Comparison of ENCODE assay signal across 13 cellular contexts in the genomic region with DNA sequence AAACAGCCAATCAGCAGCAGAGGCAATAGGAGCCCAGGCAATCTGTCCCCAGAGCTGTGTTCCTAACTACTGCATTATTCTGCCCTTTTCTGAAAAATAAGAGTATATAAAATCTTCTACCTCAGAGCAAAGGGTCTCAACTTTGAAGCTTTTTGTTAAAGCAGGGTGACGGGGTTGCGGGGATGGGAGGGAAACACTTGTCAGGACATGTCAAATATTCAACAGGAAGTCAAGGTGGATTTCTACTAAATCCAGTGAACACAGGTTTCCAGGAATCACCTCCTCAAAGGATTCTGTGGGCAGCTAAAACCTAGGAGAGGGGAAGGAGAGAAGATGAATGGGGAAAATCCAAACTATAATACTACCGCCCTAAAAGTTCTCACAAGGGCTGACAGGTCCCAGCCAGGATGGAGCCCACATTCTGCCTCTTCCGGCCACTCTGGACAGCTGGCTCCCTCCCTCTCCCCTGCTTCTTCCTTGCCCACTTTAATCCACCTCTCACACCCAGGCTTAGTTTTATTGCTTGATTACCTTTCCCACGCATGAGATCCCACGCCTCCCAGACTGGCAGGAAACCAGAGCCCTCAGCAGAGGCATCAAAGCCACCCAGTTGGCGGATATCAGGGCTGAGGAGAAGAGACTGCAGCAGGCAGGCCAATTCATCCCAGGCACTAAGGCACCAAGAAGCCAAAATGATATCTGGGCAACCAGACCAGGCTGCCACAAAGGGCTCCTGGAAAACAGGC.
DNase-seq lines count a peak whose midpoint lies in the region; ATAC-seq and TF ChIP-seq lines count a peak whose summit lies in the region.
"Had no signal": no experiment of that assay in that cellular context is flagged by ENCODE, and none has a peak within 500 bp of the region (broad histone marks: within the 10 kb centered on the region; RNA-seq: fewer than 3 reads in every experiment).

No MANE protein-coding gene starts in this region.

- H3K27ac ChIP-seq in breast epithelium (no peak overlapping the region), Panc1 (ENCODE audit: low read length) (peak overlapping the region; percentile 51), thyroid gland (no peak overlapping the region)
- H3K27ac ChIP-seq: ascending aorta, right lobe of liver had no signal

- H3K9me3 Mint-ChIP-seq in MCF 10A (ENCODE audit: unreplicated experiment): no peaks in the 10 kb centered on the region
- H3K9me3 Mint-ChIP-seq: activated T-cell treated with anti-CD3 and anti-CD28 coated beads, Interleukin-2, amount 50 U/mL, for 4 hours had no signal

- POLR2A ChIA-PET in MCF 10A (lab: Yijun Ruan, JAX) (interaction anchor here (0.6 to 3.4 kb wide), 8 partner anchors 10 to 77 kb away, joined by 3 to 25 read pairs (median 4); a partner anchor contains a TSS), Panc1 (lab: Charles Lee) (no interaction called here)

- 62 to 65% methylated on average over 7 of the region's 7 CpGs for WGBS in thyroid gland, 2 donors

- BruUV-seq in MCF 10A (replicated peaks; lab: Mats Ljungman, UMichigan): no TSS peak
- no TSS peak for BruUV-seq in Panc1 (replicated peaks; lab: Mats Ljungman, UMichigan)

- H3K27me3 Mint-ChIP-seq in MCF 10A (ENCODE audit: insufficient read depth, unreplicated experiment): no peaks in the 10 kb centered on the region

- peaks cover 62% of the 10 kb centered on the region for H3K4me1 Mint-ChIP-seq in MCF 10A (ENCODE audit: insufficient read depth, unreplicated experiment)

- no peak overlapping the region for H3K4me3 Mint-ChIP-seq in MCF 10A (ENCODE audit: unreplicated experiment)
- H3K4me3 Mint-ChIP-seq: activated T-cell treated with anti-CD3 and anti-CD28 coated beads, Interleukin-2, amount 50 U/mL, for 4 hours had no signal

- TF ChIP-seq POLR2A in breast epithelium (IDR thresholded peaks at IDR 0.05): no peak
- TF ChIP-seq POLR2A in thyroid gland (IDR thresholded peaks at IDR 0.05): no peak
- TF ChIP-seq POLR2A in GM18505 (IDR thresholded peaks at IDR 0.05; ENCODE audit: borderline replicate concordance, extremely low read depth, insufficient read depth, insufficient read length): no peak

- peak; percentile 58 for DNase-seq in MCF 10A (ENCODE audit: unreplicated experiment)
- DNase-seq in breast epithelium (ENCODE audit: low spot score in 2 of 2): no peak
- DNase-seq in Panc1 (ENCODE audit: low read depth, low spot score): no peak
- DNase-seq in glomerular visceral epithelial cell (ENCODE audit: extremely low spot score): peak; percentile 66
- peak; percentile 66 to 71 for DNase-seq in thyroid gland
- DNase-seq in foreskin melanocyte: no peak
- DNase-seq: activated CD4-positive, CD25-positive, alpha-beta regulatory T cell; activated T-cell treated with anti-CD3 and anti-CD28 coated beads, Interleukin-2, amount 50 U/mL, for 4 hours; HCEC 1CT; right lobe of liver had no signal

- no peak for TF ChIP-seq CTCF in MCF 10A (IDR thresholded peaks at IDR 0.05; ENCODE audit: unreplicated experiment)
- TF ChIP-seq CTCF in breast epithelium (IDR thresholded peaks at IDR 0.05): no peak
- TF ChIP-seq CTCF in Panc1 (IDR thresholded peaks at IDR 0.05): no peak
- no peak for TF ChIP-seq CTCF in thyroid gland (IDR thresholded peaks at IDR 0.05)

- in situ Hi-C loops in Panc1 (cut with HindIII; ENCODE audit: low pct_unique_long_range_greater_than_20kb, low sequenced_read_pairs): no loop called here

- H3K4me3 ChIP-seq in breast epithelium: no peak overlapping the region
- H3K4me3 ChIP-seq in Panc1 (ENCODE audit: low read depth in 2 of 2, low read length in 2 of 2): no peak overlapping the region
- no peak overlapping the region for H3K4me3 ChIP-seq in thyroid gland (replicated peaks in 1 of 3)
- H3K4me3 ChIP-seq: ascending aorta, right lobe of liver had no signal

- ATAC-seq in Panc1 (0 out of 2 replicates have a peak, but pooled peaks have one; percentile 40), GM18505 (IDR thresholded peaks at IDR 0.05; ENCODE audit: unreplicated experiment) (no peak), GM18909 (IDR thresholded peaks at IDR 0.05; ENCODE audit: poor library complexity, unreplicated experiment) (no peak)
- ATAC-seq: activated T-cell treated with anti-CD3 and anti-CD28 coated beads, Interleukin-2, amount 50 U/mL, for 4 hours; right lobe of liver had no signal

- H3K27me3 ChIP-seq in breast epithelium: no peaks in the 10 kb centered on the region
- no peaks in the 10 kb centered on the region for H3K27me3 ChIP-seq in Panc1 (ENCODE audit: control insufficient read depth, insufficient read depth, low read length)
- no peaks in the 10 kb centered on the region for H3K27me3 ChIP-seq in thyroid gland
- H3K27me3 ChIP-seq: ascending aorta, right lobe of liver had no signal

- H3K36me3 ChIP-seq in breast epithelium: no peaks in the 10 kb centered on the region
- H3K36me3 ChIP-seq in Panc1 (ENCODE audit: control insufficient read depth, insufficient read depth, low read length): no peaks in the 10 kb centered on the region
- no peaks in the 10 kb centered on the region for H3K36me3 ChIP-seq in thyroid gland
- H3K36me3 ChIP-seq: ascending aorta, right lobe of liver had no signal

- intact Hi-C loops in MCF 10A (cut with micrococcal nuclease): no loop called here
- intact Hi-C loops in breast epithelium (cut with DNase I; ENCODE audit: low total_unique reads): no loop called here
- intact Hi-C loops in Panc1 (cut with micrococcal nuclease; ENCODE audit: unreplicated experiment): no loop called here
- intact Hi-C loops in thyroid gland (cut with DNase I): no loop called here

- H3K36me3 Mint-ChIP-seq in MCF 10A (ENCODE audit: insufficient read depth, unreplicated experiment): peaks cover 5% of the 10 kb centered on the region

- H3K9me3 ChIP-seq in breast epithelium (no peaks in the 10 kb centered on the region), Panc1 (ENCODE audit: control insufficient read depth, insufficient read depth, low read depth, low read length) (no peaks in the 10 kb centered on the region), thyroid gland (no peaks in the 10 kb centered on the region)
- H3K9me3 ChIP-seq: ascending aorta, right lobe of liver had no signal

- CTCF ChIA-PET in MCF 10A (lab: Yijun Ruan, JAX) (interaction anchor here (0.6 to 1.3 kb wide), 5 partner anchors 9 to 743 kb away, joined by 3 to 4 read pairs (median 3); no protein-coding TSS in a partner anchor), Panc1 (lab: Charles Lee) (no interaction called here)

- H3K27ac Mint-ChIP-seq in MCF 10A (ENCODE audit: low read depth, unreplicated experiment): peak overlapping the region; percentile 95

- no peaks in the 10 kb centered on the region for H3K4me1 ChIP-seq in breast epithelium
- peaks cover 41% of the 10 kb centered on the region for H3K4me1 ChIP-seq in Panc1 (ENCODE audit: control insufficient read depth, insufficient read depth, low read length)
- H3K4me1 ChIP-seq in thyroid gland: peaks cover under 1 to 16% of the 10 kb centered on the region in 2 donors
- H3K4me1 ChIP-seq: right lobe of liver had no signal

Comparison
In these comparisons a context has a peak if more than half of its experiments do, and no peak if none do; other contexts are left out.
1. DNase-seq: peak in MCF 10A (single experiment), glomerular visceral epithelial cell (single experiment) and thyroid gland (2 of 2); none in breast epithelium (0 of 2), Panc1 (single experiment) and foreskin melanocyte (single experiment).